In the genomic region with DNA sequence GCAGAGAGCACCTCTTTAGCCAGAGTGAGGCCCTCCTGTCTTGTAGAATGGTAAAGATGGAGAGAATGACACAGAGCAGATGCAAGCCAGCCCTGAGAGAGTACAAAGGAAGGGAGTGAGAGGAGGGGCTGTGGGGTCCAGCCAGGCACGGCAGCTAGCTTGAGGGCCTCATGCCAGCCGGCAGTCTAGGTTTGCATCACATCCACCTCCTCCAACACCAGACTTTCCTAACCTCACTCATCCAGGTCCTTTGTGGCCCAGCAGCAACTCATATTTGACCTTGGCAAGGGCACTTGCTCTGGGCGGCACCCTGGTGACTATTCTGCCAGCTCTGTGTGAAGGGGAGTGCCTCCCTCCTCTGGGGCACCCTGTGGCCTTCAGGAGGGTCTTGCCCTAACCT, we compare ENCODE assay signal across 13 cellular contexts. TPM values are rescaled to one million over a fixed set of nuclear protein-coding genes. Genes with fewer than 3 reads are reported as not detected.
DNase-seq lines count a peak whose midpoint lies in the region; ATAC-seq and TF ChIP-seq lines count a peak whose summit lies in the region.
"Had no signal": no experiment of that assay in that cellular context is flagged by ENCODE, and none has a peak within 500 bp of the region (broad histone marks: within the 10 kb centered on the region; RNA-seq: fewer than 3 reads in every experiment).

No MANE protein-coding gene starts in this region.

- H3K36me3 ChIP-seq in MG63: no peaks in the 10 kb centered on the region; the same call in 1 of the 2 replicates

- no peaks in the 10 kb centered on the region for H3K9me3 ChIP-seq in MG63
- H3K9me3 ChIP-seq: psoas muscle had no signal

- H3K27ac ChIP-seq in skin epidermis: peak overlapping the region in 11 of 21 experiments; percentile 2 to 72 (median 32)
- H3K27ac ChIP-seq: psoas muscle had no signal

- H3K36me3 Mint-ChIP-seq in progenitor cell of endocrine pancreas (ENCODE audit: insufficient read depth): no peaks in the 10 kb centered on the region
- H3K36me3 Mint-ChIP-seq: immature natural killer cell had no signal

- no peak overlapping the region for H3K27ac Mint-ChIP-seq in progenitor cell of endocrine pancreas
- H3K27ac Mint-ChIP-seq: immature natural killer cell had no signal

- DNase-seq in MG63 (peak; percentile 93), astrocyte of the hippocampus (ENCODE audit: low read depth, low spot score) (peak; percentile 57), hepatic stellate cell (ENCODE audit: low spot score) (peak; percentile 42), COR-L47 (lab: John Stamatoyannopoulos, UW) (no peak), progenitor cell of endocrine pancreas (ENCODE audit: low spot score, unreplicated experiment) (no peak)
- DNase-seq: activated naive CD4-positive, alpha-beta T cell; effector CD8-positive, alpha-beta T cell; immature natural killer cell; SIG-M5 had no signal

- no peaks in the 10 kb centered on the region for H3K27me3 ChIP-seq in MG63

- peaks cover 8% of the 10 kb centered on the region for H3K4me1 Mint-ChIP-seq in progenitor cell of endocrine pancreas (ENCODE audit: low read depth)
- H3K4me1 Mint-ChIP-seq: immature natural killer cell had no signal

- H3K9me3 Mint-ChIP-seq in progenitor cell of endocrine pancreas (ENCODE audit: low read depth): no peaks in the 10 kb centered on the region
- H3K9me3 Mint-ChIP-seq: immature natural killer cell had no signal

- ATAC-seq in GM19324 (IDR thresholded peaks at IDR 0.05; ENCODE audit: low FRiP score, unreplicated experiment): no peak
- ATAC-seq: psoas muscle had no signal

- no peak for TF ChIP-seq CTCF in progenitor cell of endocrine pancreas (IDR thresholded peaks at IDR 0.05; ENCODE audit: unreplicated experiment)

- H3K4me3 ChIP-seq in MG63 (no peak overlapping the region), skin epidermis (no peak overlapping the region)
- H3K4me3 ChIP-seq: psoas muscle had no signal

- no peak overlapping the region for H3K4me3 Mint-ChIP-seq in progenitor cell of endocrine pancreas (ENCODE audit: low read depth)
- H3K4me3 Mint-ChIP-seq: immature natural killer cell had no signal

- H3K27me3 Mint-ChIP-seq in progenitor cell of endocrine pancreas: peaks cover 27% of the 10 kb centered on the region

RNA-seq across cellular contexts. Expression of a gene that starts 13.3 kb away (rescaled TPM):
- total RNA-seq in MG63 (2014; rRNA removed; shearing (Covaris generic); ENCODE audit: low replicate concordance): not detected in 2 replicates
- total RNA-seq in progenitor cell of endocrine pancreas: not detected in 2 replicates
- total RNA-seq: HT1080, psoas muscle had no signal

RNA-seq across cellular contexts. Expression of a gene that starts 31.6 kb away (rescaled TPM):
- not detected in 2 replicates for total RNA-seq in MG63 (2014; rRNA removed; shearing (Covaris generic); ENCODE audit: low replicate concordance)
- 0.04 and 0.14 TPM in 2 replicates for total RNA-seq in progenitor cell of endocrine pancreas

Comparison
In these comparisons a context has a peak if more than half of its experiments do, and no peak if none do; other contexts are left out.
1. DNase-seq: peak in MG63 (single experiment), astrocyte of the hippocampus (single experiment) and hepatic stellate cell (single experiment); none in COR-L47 (single experiment) and progenitor cell of endocrine pancreas (single experiment).